17 cellular contexts compared by ENCODE assay signal in genomic region chr3:27656790-27657189, GRCh38.
DNase-seq lines count a peak whose midpoint lies in the region; ATAC-seq, FAIRE-seq and TF ChIP-seq lines count a peak whose summit lies in the region.
"Had no signal": no experiment of that assay in that cellular context is flagged by ENCODE, and none has a peak within 500 bp of the region (broad histone marks: within the 10 kb centered on the region; RNA-seq: fewer than 3 reads in every experiment).

No MANE protein-coding gene starts in this region.

- TF ChIP-seq RAD21 in SK-N-SH (IDR thresholded peaks at IDR 0.05; ENCODE audit: low read length): no peak

- TF ChIP-seq EP300 in SK-N-SH (IDR thresholded peaks at IDR 0.05; ENCODE audit: borderline replicate concordance in 1 of 2, low read depth in 1 of 2, low read length in 1 of 2): no peak

- H3K36me3 ChIP-seq in SK-N-SH (replicated peaks in 1 of 2; ENCODE audit: control insufficient read depth in 1 of 2, insufficient read depth in 2 of 2, low read length in 1 of 2): no peaks in the 10 kb centered on the region
- no peaks in the 10 kb centered on the region for H3K36me3 ChIP-seq in endothelial cell of umbilical vein (ENCODE audit: control insufficient read depth in 2 of 2, extremely low read depth in 1 of 2, insufficient read depth in 2 of 2, low read length in 2 of 2)
- H3K36me3 ChIP-seq: HAP-1 had no signal

- no TSS peak for BruUV-seq in endothelial cell of umbilical vein (replicated peaks; lab: Mats Ljungman, UMichigan)

- H2AFZ ChIP-seq in SK-N-SH (ENCODE audit: low read depth): peak overlapping the region; percentile 44; the same call in 1 of the 2 replicates
- H2AFZ ChIP-seq in endothelial cell of umbilical vein (ENCODE audit: low read depth, low read length): no peak overlapping the region
- H2AFZ ChIP-seq: GM23248 had no signal

- H4K20me1 ChIP-seq in SK-N-SH (ENCODE audit: insufficient read depth): no peaks in the 10 kb centered on the region
- H4K20me1 ChIP-seq in endothelial cell of umbilical vein (replicated peaks; ENCODE audit: control insufficient read depth, extremely low read depth, insufficient read depth, low read length): no peaks in the 10 kb centered on the region

- CTCF ChIA-PET in SK-N-SH (lab: Yijun Ruan, JAX): interaction anchor here (0.7 to 3.5 kb wide), 4 partner anchors 8 to 189 kb away, joined by 3 to 19 read pairs (median 7); no protein-coding TSS in a partner anchor
- CTCF ChIA-PET in endothelial cell of umbilical vein (lab: Charles Lee): interaction anchor here (1.0 to 2.3 kb wide), 3 partner anchors 24 to 190 kb away, joined by 3 to 12 read pairs (median 4); no protein-coding TSS in a partner anchor

- POLR2A ChIA-PET in SK-N-SH (lab: Yijun Ruan, JAX): no interaction called here
- POLR2A ChIA-PET in endothelial cell of umbilical vein (lab: Charles Lee): no interaction called here

- H3K9me1 ChIP-seq in endothelial cell of umbilical vein (replicated peaks; ENCODE audit: control insufficient read depth, extremely low read depth, insufficient read depth, low read length): no peaks in the 10 kb centered on the region

- intact Hi-C loops in endothelial cell of umbilical vein (cut with micrococcal nuclease): loop anchor here (5.0 kb wide), 1 partner anchor 189 kb away; no protein-coding TSS in a partner anchor

- H3K4me2 ChIP-seq in SK-N-SH (no peak overlapping the region), endothelial cell of umbilical vein (ENCODE audit: insufficient read depth, low read length) (no peak overlapping the region)
- H3K4me2 ChIP-seq: A549 had no signal

- no peak overlapping the region for H3K4me3 ChIP-seq in SK-N-SH (ENCODE audit: low read depth in 2 of 2, low read length in 1 of 2)
- H3K4me3 ChIP-seq in endothelial cell of umbilical vein (replicated peaks in 1 of 3; ENCODE audit: insufficient read depth in 1 of 3, low read depth in 1 of 3, low read length in 3 of 3): no peak overlapping the region
- H3K4me3 ChIP-seq: A549, GM23248, HAP-1 had no signal

- H3K9ac ChIP-seq in SK-N-SH (no peak overlapping the region), endothelial cell of umbilical vein (replicated peaks; ENCODE audit: extremely low read depth, insufficient read depth, low read length) (no peak overlapping the region)
- H3K9ac ChIP-seq: GM23248 had no signal

- H3K27ac ChIP-seq in SK-N-SH (ENCODE audit: low read depth in 2 of 2, low read length in 1 of 2) (no peak overlapping the region), endothelial cell of umbilical vein (ENCODE audit: insufficient read depth, low read depth, low read length) (peak overlapping the region; percentile 33), foreskin keratinocyte (peak overlapping the region; percentile 44)
- H3K27ac ChIP-seq: 22Rv1, C4-2B had no signal

- no peaks in the 10 kb centered on the region for H3F3A ChIP-seq in SK-N-SH (replicated peaks; ENCODE audit: insufficient read depth)

- FAIRE-seq in endothelial cell of umbilical vein (lab: Jason Lieb, UNC): no peak
- FAIRE-seq: A549 had no signal

- H3K27me3 ChIP-seq in SK-N-SH (ENCODE audit: insufficient read depth): no peaks in the 10 kb centered on the region
- no peaks in the 10 kb centered on the region for H3K27me3 ChIP-seq in endothelial cell of umbilical vein (ENCODE audit: control insufficient read depth in 2 of 2, insufficient read depth in 2 of 2, low read length in 2 of 2)
- no peaks in the 10 kb centered on the region for H3K27me3 ChIP-seq in foreskin keratinocyte

- no peak for DNase-seq in SK-N-SH
- no peak for DNase-seq in endothelial cell of umbilical vein (ENCODE audit: low read depth, low spot score)
- peak in 1 of 2 donors; percentile 58 for DNase-seq in foreskin keratinocyte
- DNase-seq in activated effector memory CD4-positive, alpha-beta T cell treated with Interleukin-2 at 50 U/mL for 16 hours: no peak
- no peak for DNase-seq in NCI-H1417 (lab: John Stamatoyannopoulos, UW)
- DNase-seq: AML-193; Caco-2; CD4-positive, alpha-beta T cell; DMS79 treated with DMSO at 0.1 percent for 48 hours; GF-D8 had no signal

- TF ChIP-seq CTCF in SK-N-SH (IDR thresholded peaks at IDR 0.05) (no peak), endothelial cell of umbilical vein (IDR thresholded peaks at IDR 0.05; ENCODE audit: extremely low read depth in 1 of 2, insufficient read depth in 1 of 2, low read depth in 1 of 2, low read length in 2 of 2) (no peak), foreskin keratinocyte (conservative IDR thresholded peaks at IDR 0.05) (no peak)

- no peak for ATAC-seq in SK-N-SH treated with all-trans-retinoic acid at 6 μM for 48 hours
- ATAC-seq in foreskin keratinocyte: peak; percentile 16
- no peak for ATAC-seq in GM21825 (IDR thresholded peaks at IDR 0.05; ENCODE audit: unreplicated experiment)
- ATAC-seq: A549 had no signal

- no peaks in the 10 kb centered on the region for H3K9me2 ChIP-seq in SK-N-SH

- H3K4me1 ChIP-seq in SK-N-SH (ENCODE audit: control insufficient read depth in 1 of 2, insufficient read depth in 2 of 2, low read depth in 1 of 2, low read length in 1 of 2): no peaks in the 10 kb centered on the region; a peak in 1 of 4 replicates
- peaks cover 13% of the 10 kb centered on the region for H3K4me1 ChIP-seq in endothelial cell of umbilical vein (ENCODE audit: control insufficient read depth, extremely low read depth, insufficient read depth, low read length)
- peaks cover 21% of the 10 kb centered on the region for H3K4me1 ChIP-seq in foreskin keratinocyte
- H3K4me1 ChIP-seq: Caco-2 had no signal

- H3K79me2 ChIP-seq in SK-N-SH (ENCODE audit: insufficient read depth) (no peaks in the 10 kb centered on the region), endothelial cell of umbilical vein (ENCODE audit: control insufficient read depth, insufficient read depth, low read length) (no peaks in the 10 kb centered on the region)

- H3K9me3 ChIP-seq in SK-N-SH (no peaks in the 10 kb centered on the region), endothelial cell of umbilical vein (replicated peaks; ENCODE audit: control insufficient read depth, insufficient read depth, low read length) (no peaks in the 10 kb centered on the region)
- H3K9me3 ChIP-seq: A549, Caco-2, HAP-1 had no signal

- dilution Hi-C loops in endothelial cell of umbilical vein (cut with MboI; ENCODE audit: extremely low pct_ligation_motif_present, low sequenced_read_pairs): no loop called here

- no peak for TF ChIP-seq POLR2A in endothelial cell of umbilical vein (IDR thresholded peaks at IDR 0.05; ENCODE audit: low read depth, low read length)

- WGBS in SK-N-SH (ENCODE audit: low lambda C conversion rate): 82% methylated on average over 1 of the region's 1 CpG

TF ChIP-seq in SK-N-SH, 30 proteins besides CTCF, POLR2A, EP300 and RAD21:
- no peak for TF ChIP-seq GATA2 (CRISPR knock-in tag; IDR thresholded peaks at IDR 0.05)

TF ChIP-seq in SK-N-SH treated with all-trans-retinoic acid at 6 μM for 48 hours, 23 proteins besides CTCF, POLR2A, EP300 and RAD21:
- TF ChIP-seq TOX (CRISPR knock-in tag; IDR thresholded peaks at IDR 0.05; ENCODE audit: borderline replicate concordance) (no peak), OSR1 (CRISPR knock-in tag; IDR thresholded peaks at IDR 0.05) (no peak), ZNF565 (CRISPR knock-in tag; conservative IDR thresholded peaks at IDR 0.05; ENCODE audit: low read depth) (no peak), ZFP30 (CRISPR knock-in tag; IDR thresholded peaks at IDR 0.05) (no peak), CSDC2 (CRISPR knock-in tag; IDR thresholded peaks at IDR 0.05) (no peak)

TF ChIP-seq in endothelial cell of umbilical vein, 7 proteins besides CTCF, POLR2A, EP300 and RAD21:
- TF ChIP-seq MYC (IDR thresholded peaks at IDR 0.05; ENCODE audit: low read depth, low read length): no peak
- TF ChIP-seq JUN (IDR thresholded peaks at IDR 0.05; ENCODE audit: borderline replicate concordance, insufficient read depth, insufficient read length, low read depth): no peak
- TF ChIP-seq POLR2AphosphoS5 (IDR thresholded peaks at IDR 0.05; ENCODE audit: insufficient read depth, low read depth, low read length): no peak
- TF ChIP-seq, protein P1, sequence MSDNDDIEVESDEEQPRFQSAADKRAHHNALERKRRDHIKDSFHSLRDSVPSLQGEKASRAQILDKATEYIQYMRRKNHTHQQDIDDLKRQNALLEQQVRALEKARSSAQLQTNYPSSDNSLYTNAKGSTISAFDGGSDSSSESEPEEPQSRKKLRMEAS (IDR thresholded peaks at IDR 0.05; ENCODE audit: insufficient read depth, insufficient read length): no peak

Comparison
In these comparisons a context has a peak if more than half of its experiments do, and no peak if none do; other contexts are left out.
1. H3K27ac ChIP-seq: peak in endothelial cell of umbilical vein (single experiment) and foreskin keratinocyte (single experiment); none in SK-N-SH (0 of 2).